In the genomic region with DNA sequence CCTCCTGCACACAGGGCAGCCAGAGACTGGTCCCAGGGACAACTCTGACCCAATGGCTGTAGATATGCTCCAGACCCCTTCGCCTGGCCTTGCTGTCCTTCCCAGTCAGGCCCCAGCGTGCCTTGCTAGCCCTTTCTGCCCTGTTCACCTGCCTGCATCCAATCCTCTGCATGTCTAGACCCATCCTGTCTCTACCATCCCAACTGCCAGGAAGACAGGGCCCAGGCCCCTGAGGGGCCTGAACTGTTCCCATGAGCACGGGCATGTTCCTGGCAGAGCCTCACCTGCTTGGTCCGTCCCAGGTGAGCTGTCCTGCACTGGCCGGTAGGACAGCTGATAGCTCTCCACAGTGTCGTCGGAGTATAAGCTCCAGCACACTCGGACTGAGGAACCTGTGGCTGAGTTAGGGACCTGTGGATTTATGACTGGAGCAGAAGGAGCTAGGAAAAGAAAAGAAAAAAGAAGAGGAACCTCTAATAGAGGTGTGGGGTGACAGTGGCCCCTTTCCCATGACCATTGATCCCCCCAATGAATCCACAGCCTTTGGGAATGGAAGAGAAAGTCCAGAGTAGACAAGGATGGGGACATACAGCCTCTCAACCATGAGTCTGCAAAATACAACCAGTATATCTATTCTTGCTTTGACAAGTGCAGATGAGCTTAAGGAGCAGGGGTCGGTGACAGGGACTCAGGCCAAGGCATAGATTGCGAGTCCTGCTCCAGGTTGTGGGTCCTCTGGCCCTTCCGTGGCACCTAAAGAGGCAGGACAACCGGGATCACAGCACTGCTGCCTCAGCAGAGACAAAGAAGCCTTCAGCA, we compare ENCODE assay signal across 21 cellular contexts. TPM values are rescaled to one million over a fixed set of nuclear protein-coding genes. Genes with fewer than 3 reads are reported as not detected.
DNase-seq lines count a peak whose midpoint lies in the region; ATAC-seq and TF ChIP-seq lines count a peak whose summit lies in the region.
"Had no signal": no experiment of that assay in that cellular context is flagged by ENCODE, and none has a peak within 500 bp of the region (broad histone marks: within the 10 kb centered on the region; RNA-seq: fewer than 3 reads in every experiment).

No MANE protein-coding gene starts in this region.

- H2AFZ ChIP-seq in mammary epithelial cell (ENCODE audit: low read depth, low read length): peak overlapping the region; percentile 54

- H3K36me3 ChIP-seq in mammary epithelial cell (ENCODE audit: insufficient read depth, low read length) (no peaks in the 10 kb centered on the region), psoas muscle (ENCODE audit: insufficient read depth in 1 of 2, low read depth in 1 of 2) (peaks cover 0 to 53% of the 10 kb centered on the region in 2 donors), Caco-2 (ENCODE audit: control insufficient read depth, insufficient read depth, low read length) (no peaks in the 10 kb centered on the region)

- dilution Hi-C loops in mammary epithelial cell (cut with HindIII; ENCODE audit: low sequenced_read_pairs): no loop called here

- no peak for TF ChIP-seq CTCF in mammary epithelial cell (conservative IDR thresholded peaks at IDR 0.05 in 1 of 2, IDR thresholded peaks at IDR 0.05 in 1 of 2; ENCODE audit: extremely low read depth in 1 of 2, insufficient read depth in 1 of 2, low read depth in 1 of 2, low read length in 2 of 2)
- TF ChIP-seq CTCF in MCF 10A (IDR thresholded peaks at IDR 0.05; ENCODE audit: unreplicated experiment): no peak
- no peak for TF ChIP-seq CTCF in epithelial cell of esophagus (IDR thresholded peaks at IDR 0.05; ENCODE audit: insufficient read depth, low read depth, low read length, missing control alignments)
- no peak for TF ChIP-seq CTCF in psoas muscle (IDR thresholded peaks at IDR 0.05)
- no peak for TF ChIP-seq CTCF in Caco-2 (IDR thresholded peaks at IDR 0.05; ENCODE audit: insufficient read depth in 1 of 2, low read depth in 1 of 2, low read length in 1 of 2, severe bottlenecking in 1 of 2, unreplicated experiment in 1 of 2)

- ATAC-seq in psoas muscle: no peak
- ATAC-seq in GM18498 (IDR thresholded peaks at IDR 0.05; ENCODE audit: unreplicated experiment): no peak

- no TSS peak for BruUV-seq in mammary epithelial cell (replicated peaks; lab: Mats Ljungman, UMichigan)
- no TSS peak for BruUV-seq in MCF 10A (replicated peaks; lab: Mats Ljungman, UMichigan)
- no TSS peak for BruUV-seq in Caco-2 (replicated peaks; lab: Mats Ljungman, UMichigan)

- H4K20me1 ChIP-seq in mammary epithelial cell (ENCODE audit: insufficient read depth, low read length): no peaks in the 10 kb centered on the region

- no peaks in the 10 kb centered on the region for H3K79me2 ChIP-seq in mammary epithelial cell (ENCODE audit: insufficient read depth, low read length)

- WGBS in mammary epithelial cell (ENCODE audit: low coverage, missing lambda C conversion rate): 49% methylated on average over 10 of the region's 12 CpGs
- WGBS in psoas muscle, 3 donors: 88 to 89% (median 88%) methylated on average over 12 of the region's 12 CpGs

- H3K4me3 Mint-ChIP-seq in MCF 10A (ENCODE audit: unreplicated experiment): no peak overlapping the region
- no peak overlapping the region for H3K4me3 Mint-ChIP-seq in Caco-2 (ENCODE audit: unreplicated experiment)
- H3K4me3 Mint-ChIP-seq: CD8-positive, alpha-beta memory T cell had no signal

- intact Hi-C loops in mammary epithelial cell (cut with micrococcal nuclease): no loop called here
- intact Hi-C loops in MCF 10A (cut with micrococcal nuclease): no loop called here
- intact Hi-C loops in psoas muscle (cut with DNase I): no loop called here
- intact Hi-C loops in Caco-2 (cut with micrococcal nuclease; ENCODE audit: unreplicated experiment): no loop called here

- H3K4me3 ChIP-seq in mammary epithelial cell (replicated peaks in 1 of 3; ENCODE audit: insufficient read depth in 1 of 3, low read depth in 2 of 3, low read length in 3 of 3) (no peak overlapping the region), epithelial cell of esophagus (ENCODE audit: low read length) (no peak overlapping the region), psoas muscle (no peak overlapping the region), Caco-2 (ENCODE audit: low read depth, low read length) (no peak overlapping the region)

- H3K4me1 ChIP-seq in mammary epithelial cell (ENCODE audit: insufficient read depth, low read length) (peaks cover 8% of the 10 kb centered on the region), psoas muscle (peaks cover 33% of the 10 kb centered on the region), Caco-2 (no peaks in the 10 kb centered on the region)

- H3K9me3 ChIP-seq in mammary epithelial cell (replicated peaks; ENCODE audit: insufficient read depth, low read length) (no peaks in the 10 kb centered on the region), psoas muscle (no peaks in the 10 kb centered on the region), Caco-2 (no peaks in the 10 kb centered on the region)

- no peak overlapping the region for H3K9ac ChIP-seq in mammary epithelial cell (ENCODE audit: insufficient read depth, low read length)

- H3K4me1 Mint-ChIP-seq in MCF 10A (ENCODE audit: insufficient read depth, unreplicated experiment) (peaks cover 6% of the 10 kb centered on the region), Caco-2 (ENCODE audit: low read depth, unreplicated experiment) (no peaks in the 10 kb centered on the region)
- H3K4me1 Mint-ChIP-seq: CD8-positive, alpha-beta memory T cell had no signal

- H3K9me3 Mint-ChIP-seq in MCF 10A (ENCODE audit: unreplicated experiment): peaks cover 7% of the 10 kb centered on the region
- H3K9me3 Mint-ChIP-seq in Caco-2 (ENCODE audit: unreplicated experiment): no peaks in the 10 kb centered on the region
- H3K9me3 Mint-ChIP-seq: CD8-positive, alpha-beta memory T cell had no signal

- H3K27me3 ChIP-seq in mammary epithelial cell (ENCODE audit: insufficient read depth, low read length) (no peaks in the 10 kb centered on the region), psoas muscle (ENCODE audit: insufficient read depth in 3 of 3, low read length in 2 of 3) (no peaks in the 10 kb centered on the region), Caco-2 (replicated peaks; ENCODE audit: control insufficient read depth, insufficient read depth, low read length) (no peaks in the 10 kb centered on the region)

- H3K27ac ChIP-seq in mammary epithelial cell (ENCODE audit: insufficient read depth, low read depth, low read length) (no peak overlapping the region), psoas muscle (peak overlapping the region; percentile 98)
- H3K27ac ChIP-seq: C4-2B had no signal

- no peak overlapping the region for H3K27ac Mint-ChIP-seq in MCF 10A (ENCODE audit: low read depth, unreplicated experiment)
- no peak overlapping the region for H3K27ac Mint-ChIP-seq in Caco-2 (ENCODE audit: unreplicated experiment)

- H3K27me3 Mint-ChIP-seq in MCF 10A (ENCODE audit: insufficient read depth, unreplicated experiment) (no peaks in the 10 kb centered on the region), Caco-2 (ENCODE audit: insufficient read depth, unreplicated experiment) (no peaks in the 10 kb centered on the region)
- H3K27me3 Mint-ChIP-seq: CD8-positive, alpha-beta memory T cell had no signal

- in situ Hi-C loops in mammary epithelial cell (cut with MboI; ENCODE audit: low sequenced_read_pairs in 2 of 2): no loop called here

- POLR2A ChIA-PET in MCF 10A (lab: Yijun Ruan, JAX): interaction anchor here (1.6 to 2.6 kb wide), 2 partner anchors 22 to 37 kb away, joined by 5 to 8 read pairs; partner anchors contain the start of gene WHAMM
- POLR2A ChIA-PET in Caco-2 (lab: Charles Lee): no interaction called here

- H3K36me3 Mint-ChIP-seq in MCF 10A (ENCODE audit: insufficient read depth, unreplicated experiment) (no peaks in the 10 kb centered on the region), Caco-2 (ENCODE audit: insufficient read depth, unreplicated experiment) (no peaks in the 10 kb centered on the region)

- DNase-seq in mammary epithelial cell (peak; percentile 19), MCF 10A (ENCODE audit: unreplicated experiment) (no peak), epithelial cell of esophagus (ENCODE audit: low read depth) (peak; percentile 48), psoas muscle (no peak), NCI-H1694 treated with DMSO at 0.1 percent for 48 hours (lab: John Stamatoyannopoulos, UW) (no peak), Caco-2 (no peak)
- DNase-seq: 8988T; CD8-positive, alpha-beta memory T cell; H7; MV-4-11; NCI-H1105 treated with DMSO at 0.1 percent for 48 hours; NCI-H1694; NCI-H2081 treated with DMSO at 0.1 percent for 48 hours; NCI-H446; NCI-H526; OCI-M1; SHP77 had no signal

- CTCF ChIA-PET in mammary epithelial cell (lab: Charles Lee; ENCODE audit: low non-redundant PET): no interaction called here
- CTCF ChIA-PET in MCF 10A (lab: Yijun Ruan, JAX): no interaction called here
- CTCF ChIA-PET in Caco-2 (lab: Charles Lee): no interaction called here

- H3K4me2 ChIP-seq in mammary epithelial cell (ENCODE audit: insufficient read depth, low read depth, low read length): peak overlapping the region; percentile 13

RNA-seq across cellular contexts. Expression of gene FSD2, which starts 33.9 kb away (rescaled TPM):
- total RNA-seq in mammary epithelial cell (under 1 TPM in 1 of 2 donors, not detected in 1; under 0.01 TPM), MCF 10A (2022) (not detected in 2 replicates), psoas muscle (10 to 100 TPM; 10.3 to 65.3 (median 28.2) TPM), Caco-2 (2022) (not detected in 2 replicates)
- polyA plus RNA-seq in mammary epithelial cell (not detected), psoas muscle (10 to 100 TPM in 1 of 3 donors, 1 to 10 TPM in 1, under 1 TPM in 1; 0.51 to 32.2 (median 5.9) TPM)
- not detected for polyA minus RNA-seq in mammary epithelial cell
- total RNA-seq: CD8-positive, alpha-beta memory T cell; Daoy had no signal
- polyA plus RNA-seq: AG04450 had no signal

RNA-seq across cellular contexts. Expression of gene WHAMM, which starts 37.4 kb away (rescaled TPM):
- 1 to 10 TPM; 7.3 to 8.6 TPM for total RNA-seq in mammary epithelial cell
- polyA plus RNA-seq in mammary epithelial cell: 4.3 TPM
- polyA minus RNA-seq in mammary epithelial cell: 5.4 TPM
- total RNA-seq in MCF 10A (2022): 8.2 and 10.1 TPM in 2 replicates
- total RNA-seq in psoas muscle: 10 to 100 TPM; 14.7 to 30.8 (median 24.1) TPM
- polyA plus RNA-seq in psoas muscle: 10 to 100 TPM in 2 of 3 donors, 1 to 10 TPM in 1; 9.9 to 25.8 (median 12.0) TPM
- 7.4 and 7.8 TPM in 2 replicates for total RNA-seq in Caco-2 (2022)

Comparison
In these comparisons a context has a peak if more than half of its experiments do, and no peak if none do; other contexts are left out.
1. DNase-seq: peak in mammary epithelial cell (single experiment) and epithelial cell of esophagus (single experiment); none in MCF 10A (single experiment), psoas muscle (0 of 2), NCI-H1694 treated with DMSO at 0.1 percent for 48 hours (single experiment) and Caco-2 (0 of 2).